ENCODE assay signal across 20 cellular contexts in the genomic region with DNA sequence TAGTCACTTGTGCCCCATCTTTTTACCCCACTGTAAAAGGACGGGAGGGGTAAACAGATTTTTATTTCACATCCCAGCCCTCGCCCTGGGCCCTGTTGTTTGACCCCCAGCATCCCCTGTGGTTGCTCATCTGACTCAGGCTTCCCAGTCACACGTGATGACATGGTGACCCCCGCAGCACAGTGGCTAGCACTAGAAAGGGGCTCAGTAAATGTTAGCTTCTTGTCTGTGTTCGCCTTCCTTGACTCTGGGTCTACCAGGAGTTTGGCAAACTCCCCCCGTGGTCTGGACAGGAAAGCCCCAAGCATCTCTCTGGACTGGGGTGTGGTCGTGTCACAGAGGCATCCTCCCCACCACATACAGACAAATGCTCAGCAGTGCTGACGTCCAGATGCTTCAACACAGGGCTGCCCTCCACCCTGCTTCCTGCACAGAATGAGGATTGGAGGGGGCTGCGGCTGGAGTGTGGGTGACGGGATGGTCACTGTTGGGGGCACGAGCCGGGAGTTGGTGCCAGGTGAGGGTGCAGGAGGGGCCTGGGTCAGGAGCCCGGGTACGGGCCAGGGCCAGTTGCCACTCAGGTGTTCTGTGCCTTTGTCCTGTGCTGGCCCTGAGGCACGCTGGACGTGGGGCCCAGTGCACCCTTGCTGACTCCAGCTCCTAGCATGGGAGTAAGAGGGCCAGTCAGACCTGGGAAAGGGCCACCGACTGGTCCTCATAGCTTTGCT.
"Had no signal": no experiment of that assay in that cellular context is flagged by ENCODE, and none has a peak within 500 bp of the region (broad histone marks: within the 10 kb centered on the region; RNA-seq: fewer than 3 reads in every experiment).

No MANE protein-coding gene starts in this region.

- H3K36me3 Mint-ChIP-seq: stimulated activated memory B cell treated with anti-CD40 and anti-IgM and Interleukin-4, amounts not matched to agents 10 μg/mL and 1 μg/mL and 100 μg/mL, for 72 hours; T-cell; WTC11 had no signal

- H3K27ac Mint-ChIP-seq: activated T-cell treated with anti-CD3 and anti-CD28 coated beads, Interleukin-2, amount 50 U/mL, for 72 hours; stimulated activated memory B cell treated with anti-CD40 and anti-IgM and Interleukin-4, amounts not matched to agents 10 μg/mL and 1 μg/mL and 100 μg/mL, for 72 hours; T-cell; WTC11 had no signal

- H3K9me3 ChIP-seq: adrenal gland, psoas muscle, testis, upper lobe of left lung had no signal

- H3K4me1 ChIP-seq: adrenal gland had no signal

- H3K4me3 Mint-ChIP-seq: stimulated activated memory B cell treated with anti-CD40 and anti-IgM and Interleukin-4, amounts not matched to agents 10 μg/mL and 1 μg/mL and 100 μg/mL, for 72 hours; T-cell; WTC11 had no signal

- H3K36me3 ChIP-seq: adrenal gland, upper lobe of left lung had no signal

- H3K9me3 Mint-ChIP-seq: activated T-cell treated with anti-CD3 and anti-CD28 coated beads, Interleukin-2, amount 50 U/mL, for 72 hours; stimulated activated memory B cell treated with anti-CD40 and anti-IgM and Interleukin-4, amounts not matched to agents 10 μg/mL and 1 μg/mL and 100 μg/mL, for 72 hours had no signal

- H3K27me3 ChIP-seq: adrenal gland, testis, upper lobe of left lung had no signal

- H3K4me1 Mint-ChIP-seq: T-cell had no signal

- H3K4me3 ChIP-seq: adrenal gland, dorsolateral prefrontal cortex, psoas muscle, SK-N-MC, testis, upper lobe of left lung had no signal

- H3K27ac ChIP-seq: adrenal gland, dorsolateral prefrontal cortex, epithelial cell of prostate, psoas muscle, SK-N-MC, testis, upper lobe of left lung had no signal

- DNase-seq: activated CD4-positive, alpha-beta T cell treated with anti-CD3 and anti-CD28 coated beads for 48 hours; activated effector memory CD4-positive, alpha-beta T cell treated with anti-CD3 and anti-CD28 coated beads, Interleukin-2, amount 50 U/mL, for 16 hours; activated naive CD4-positive, alpha-beta T cell treated with anti-CD3 and anti-CD28 coated beads, Interleukin-2, amount 50 U/mL, for 16 hours; activated T-cell treated with anti-CD3 and anti-CD28 coated beads, Interleukin-2, amount 50 U/mL, for 72 hours; foreskin fibroblast; hippocampal formation; midbrain; psoas muscle; right cardiac atrium; small intestine; stimulated activated CD4-positive, alpha-beta T cell treated with anti-CD3 and anti-CD28 coated beads, Interleukin-4, amount 100 ng/mL, for 24 hours; T-cell; testis had no signal
